ENCODE assay signal across 10 cellular contexts in genomic region chr17:48546924-48547838, GRCh38. TPM values are rescaled to one million over a fixed set of nuclear protein-coding genes. Genes with fewer than 3 reads are reported as not detected.
DNase-seq lines count a peak whose midpoint lies in the region; ATAC-seq and TF ChIP-seq lines count a peak whose summit lies in the region.
"Had no signal": no experiment of that assay in that cellular context is flagged by ENCODE, and none has a peak within 500 bp of the region (broad histone marks: within the 10 kb centered on the region; RNA-seq: fewer than 3 reads in every experiment).

No MANE protein-coding gene starts in this region.

- ATAC-seq in heart left ventricle (no peak), Right ventricle myocardium inferior (no peak), left lung (no peak), aorta (ENCODE audit: low FRiP score) (peak; percentile 28), HG02610 (IDR thresholded peaks at IDR 0.05; ENCODE audit: unreplicated experiment) (no peak), GM18873 (IDR thresholded peaks at IDR 0.05; ENCODE audit: low FRiP score, unreplicated experiment) (no peak), HG03280 (IDR thresholded peaks at IDR 0.05; ENCODE audit: unreplicated experiment) (no peak)

- H3K9me3 Mint-ChIP-seq in activated naive CD8-positive, alpha-beta T cell (ENCODE audit: low read depth) = no peaks in the 10 kb centered on the region
- H3K9me3 Mint-ChIP-seq: IgD-negative memory B cell had no signal

- H3K4me3 Mint-ChIP-seq in activated naive CD8-positive, alpha-beta T cell = peak overlapping the region; percentile 65
- H3K4me3 Mint-ChIP-seq: IgD-negative memory B cell had no signal

- 27 to 34% (median 33%) methylated on average over 10 of the region's 10 CpGs for WGBS in heart left ventricle, 4 donors
- 5 to 13% methylated on average over 10 of the region's 10 CpGs for WGBS in aorta, 2 donors

- no peak for TF ChIP-seq POLR2A in heart left ventricle (IDR thresholded peaks at IDR 0.05)

- peak overlapping the region; percentile 83 for H3K27ac Mint-ChIP-seq in activated naive CD8-positive, alpha-beta T cell

- DNase-seq in heart left ventricle (no peak), Right ventricle myocardium inferior (ENCODE audit: missing footprints) (no peak), left lung (no peak), aorta (no peak)

- H3K9me3 ChIP-seq in heart left ventricle (no peaks in the 10 kb centered on the region), left lung (no peaks in the 10 kb centered on the region), aorta (ENCODE audit: control insufficient read depth, low read length) (no peaks in the 10 kb centered on the region)

- peak overlapping the region; percentile 18 to 94 (median 86) for H3K27ac ChIP-seq in heart left ventricle
- H3K27ac ChIP-seq in left lung = peak overlapping the region; percentile 34 to 86
- H3K27ac ChIP-seq in aorta (ENCODE audit: low read depth in 1 of 2, low read length in 2 of 2) = peak overlapping the region; percentile 36 to 59

- peaks cover 38% of the 10 kb centered on the region for H3K4me1 Mint-ChIP-seq in activated naive CD8-positive, alpha-beta T cell (ENCODE audit: low read depth)

- peaks cover 2% of the 10 kb centered on the region for H3K27me3 Mint-ChIP-seq in activated naive CD8-positive, alpha-beta T cell

- H3K36me3 ChIP-seq in heart left ventricle = peaks cover 0 to 10% (median 0%) of the 10 kb centered on the region in 9 donors
- H3K36me3 ChIP-seq in left lung = no peaks in the 10 kb centered on the region
- H3K36me3 ChIP-seq in aorta (ENCODE audit: control insufficient read depth in 1 of 2, insufficient read depth in 2 of 2, low read length in 1 of 2) = no peaks in the 10 kb centered on the region

- H3K27me3 ChIP-seq in heart left ventricle (peaks cover 0 to 97% (median 58%) of the 10 kb centered on the region in 9 donors), left lung (peaks cover 33 to 100% of the 10 kb centered on the region in 2 donors), aorta (ENCODE audit: control insufficient read depth in 1 of 2, insufficient read depth in 2 of 2, low read length in 1 of 2) (no peaks in the 10 kb centered on the region)

- H3K4me1 ChIP-seq in heart left ventricle (peaks cover 0 to 39% (median 12%) of the 10 kb centered on the region in 12 donors), left lung (peaks cover 0 to 15% of the 10 kb centered on the region in 2 donors), aorta (ENCODE audit: control insufficient read depth in 1 of 2, insufficient read depth in 2 of 2, low read length in 2 of 2) (peaks cover 0 to 4% of the 10 kb centered on the region in 2 donors)

- no peaks in the 10 kb centered on the region for H3K36me3 Mint-ChIP-seq in activated naive CD8-positive, alpha-beta T cell
- H3K36me3 Mint-ChIP-seq: IgD-negative memory B cell had no signal

- no peak for TF ChIP-seq CTCF in heart left ventricle (IDR thresholded peaks at IDR 0.05)
- no peak for TF ChIP-seq CTCF in left lung (IDR thresholded peaks at IDR 0.05)

- intact Hi-C loops in heart left ventricle (cut with DNase I) (no loop called here), Right ventricle myocardium inferior (cut with DNase I) (no loop called here), left lung (cut with DNase I) (no loop called here), aorta (cut with DNase I) (loop anchor here in 1 of 2 donors (1.0 kb wide), 1 partner anchor 30 kb away; no protein-coding TSS in a partner anchor)

- peak overlapping the region in 8 of 12 donors; percentile 15 to 44 (median 22) for H3K4me3 ChIP-seq in heart left ventricle
- peak overlapping the region in 1 of 2 donors; percentile 6 for H3K4me3 ChIP-seq in left lung
- peak overlapping the region in 1 of 2 donors; percentile 5 for H3K4me3 ChIP-seq in aorta (ENCODE audit: low read length in 2 of 2)

RNA-seq across cellular contexts. Expression of gene HOXB2, which starts 2.3 kb away (rescaled TPM):
- total RNA-seq in heart left ventricle (1 to 10 TPM in 8 of 9 donors, under 1 TPM in 1; 0.81 to 6.9 (median 3.2) TPM), Right ventricle myocardium inferior (2.5 TPM), left lung (10 to 100 TPM in 1 of 2 donors, 1 to 10 TPM in 1; 9.7 to 11.8 TPM), aorta (10 to 100 TPM; 25.4 to 36.9 TPM)
- polyA plus RNA-seq in heart left ventricle (1 to 10 TPM; 2.0 to 3.0 TPM), aorta (10 to 100 TPM in 1 of 2 donors, 1 to 10 TPM in 1; 7.6 to 61.0 TPM)

RNA-seq across cellular contexts. Expression of gene HOXB1, which starts 16.4 kb away (rescaled TPM):
- not detected for total RNA-seq in heart left ventricle
- not detected for polyA plus RNA-seq in heart left ventricle
- not detected for total RNA-seq in Right ventricle myocardium inferior
- not detected for total RNA-seq in left lung
- not detected for total RNA-seq in aorta
- polyA plus RNA-seq in aorta = under 1 TPM in 1 of 2 donors, not detected in 1; 0.63 TPM
- total RNA-seq: Daoy had no signal
- polyA plus RNA-seq: IgD-negative memory B cell had no signal

RNA-seq across cellular contexts. Expression of gene HOXB4, which starts 31.0 kb away (rescaled TPM):
- total RNA-seq in heart left ventricle (1 to 10 TPM in 2 of 9 donors, under 1 TPM in 6, not detected in 1; 0.27 to 2.8 (median 0.66) TPM), Right ventricle myocardium inferior (0.38 TPM), left lung (1 to 10 TPM; 4.5 to 4.8 TPM), aorta (10 to 100 TPM in 1 of 2 donors, 1 to 10 TPM in 1; 6.6 to 17.9 TPM)
- polyA plus RNA-seq in heart left ventricle (under 1 TPM; 0.29 to 0.30 TPM), aorta (10 to 100 TPM in 1 of 2 donors, 1 to 10 TPM in 1; 1.4 to 11.5 TPM)

RNA-seq across cellular contexts. Expression of gene HOXB3, which starts 42.9 kb away (rescaled TPM):
- total RNA-seq in heart left ventricle (1 to 10 TPM in 7 of 9 donors, under 1 TPM in 2; 0.11 to 5.5 (median 2.0) TPM), Right ventricle myocardium inferior (1.2 TPM), left lung (10 to 100 TPM; 10.4 to 15.0 TPM), aorta (10 to 100 TPM; 20.0 to 62.9 TPM)
- polyA plus RNA-seq in heart left ventricle (1 to 10 TPM in 1 of 2 donors, under 1 TPM in 1; 0.61 to 2.0 TPM), aorta (10 to 100 TPM in 1 of 2 donors, 1 to 10 TPM in 1; 2.4 to 30.5 TPM)

RNA-seq across cellular contexts. Expression of gene HOXB5, which starts 46.4 kb away (rescaled TPM):
- total RNA-seq in heart left ventricle = 1 to 10 TPM in 1 of 9 donors, under 1 TPM in 2, not detected in 6; 0.17 to 1.0 (median 0.35) TPM
- polyA plus RNA-seq in heart left ventricle = under 1 TPM; 0.04 to 0.08 TPM
- total RNA-seq in Right ventricle myocardium inferior = not detected
- 1 to 10 TPM; 3.3 to 4.2 TPM for total RNA-seq in left lung
- 1 to 10 TPM; 1.4 to 5.9 TPM for total RNA-seq in aorta
- 1 to 10 TPM in 1 of 2 donors, not detected in 1; 3.6 TPM for polyA plus RNA-seq in aorta
- polyA plus RNA-seq: IgD-negative memory B cell had no signal
